15 cellular contexts compared by ENCODE assay signal in genomic region chr5:124301850-124302249, GRCh38.
DNase-seq lines count a peak whose midpoint lies in the region; ATAC-seq and TF ChIP-seq lines count a peak whose summit lies in the region.
"Had no signal": no experiment of that assay in that cellular context is flagged by ENCODE, and none has a peak within 500 bp of the region (broad histone marks: within the 10 kb centered on the region; RNA-seq: fewer than 3 reads in every experiment).

No MANE protein-coding gene starts in this region.

- no peak for TF ChIP-seq RAD21 in SK-N-SH (IDR thresholded peaks at IDR 0.05; ENCODE audit: low read length)

- no peak for TF ChIP-seq CTCF in fibroblast of villous mesenchyme (IDR thresholded peaks at IDR 0.05; ENCODE audit: insufficient read depth, low read depth, low read length)
- no peak for TF ChIP-seq CTCF in SK-N-SH (IDR thresholded peaks at IDR 0.05)
- TF ChIP-seq CTCF in GM20000 (IDR thresholded peaks at IDR 0.05; ENCODE audit: extremely low read depth, missing control alignments): no peak

- no peak for ATAC-seq in HG02981 (IDR thresholded peaks at IDR 0.05; ENCODE audit: unreplicated experiment)
- ATAC-seq: WTC11 had no signal

- POLR2A ChIA-PET in SK-N-SH (lab: Yijun Ruan, JAX): no interaction called here

- no peaks in the 10 kb centered on the region for H4K20me1 ChIP-seq in SK-N-SH (ENCODE audit: insufficient read depth)

- 80% methylated on average over 2 of the region's 2 CpGs for WGBS in SK-N-SH (ENCODE audit: low lambda C conversion rate)

- H3K4me3 ChIP-seq in adipocyte (ENCODE audit: low read length) (no peak overlapping the region), fibroblast of villous mesenchyme (ENCODE audit: low read depth, low read length) (no peak overlapping the region), rectal smooth muscle tissue (ENCODE audit: low read length) (no peak overlapping the region), SK-N-SH (ENCODE audit: low read depth in 2 of 2, low read length in 1 of 2) (no peak overlapping the region)

- no peaks in the 10 kb centered on the region for H3K9me2 ChIP-seq in SK-N-SH

- DNase-seq in EL (peak; percentile 15), adipocyte (ENCODE audit: low read depth) (peak; percentile 69), fibroblast of villous mesenchyme (ENCODE audit: low read depth) (peak; percentile 76), SK-N-SH (no peak), GM20000 (ENCODE audit: low spot score) (no peak), NCI-H1105 treated with DMSO at 0.1 percent for 48 hours (lab: John Stamatoyannopoulos, UW) (no peak)
- DNase-seq: ACHN; CD8-positive, alpha-beta memory T cell; foreskin melanocyte; NCI-H2107; nephron progenitor cell; trophoblast cell had no signal

- no peaks in the 10 kb centered on the region for H3F3A ChIP-seq in SK-N-SH (replicated peaks; ENCODE audit: insufficient read depth)

- no peaks in the 10 kb centered on the region for H3K27me3 ChIP-seq in adipocyte (replicated peaks; ENCODE audit: control insufficient read depth, insufficient read depth, low read length)
- no peaks in the 10 kb centered on the region for H3K27me3 ChIP-seq in rectal smooth muscle tissue (ENCODE audit: control insufficient read depth, insufficient read depth, low read length)
- no peaks in the 10 kb centered on the region for H3K27me3 ChIP-seq in SK-N-SH (ENCODE audit: insufficient read depth)

- H3K9me3 ChIP-seq in adipocyte (ENCODE audit: control insufficient read depth, low read length) (no peaks in the 10 kb centered on the region), SK-N-SH (no peaks in the 10 kb centered on the region)

- H3K9ac ChIP-seq in adipocyte (ENCODE audit: low read length) (no peak overlapping the region), rectal smooth muscle tissue (ENCODE audit: low read length) (no peak overlapping the region), SK-N-SH (no peak overlapping the region)

- H3K4me1 ChIP-seq in adipocyte (ENCODE audit: control insufficient read depth, insufficient read depth, low read length): peaks cover 21% of the 10 kb centered on the region
- H3K4me1 ChIP-seq in rectal smooth muscle tissue (ENCODE audit: control insufficient read depth, insufficient read depth, low read length): peaks cover 16% of the 10 kb centered on the region
- no peaks in the 10 kb centered on the region for H3K4me1 ChIP-seq in SK-N-SH (ENCODE audit: control insufficient read depth in 1 of 2, insufficient read depth in 2 of 2, low read depth in 1 of 2, low read length in 1 of 2)

- H3K4me2 ChIP-seq in SK-N-SH: no peak overlapping the region

- H3K36me3 ChIP-seq in adipocyte (ENCODE audit: control insufficient read depth, insufficient read depth, low read length, severe bottlenecking): no peaks in the 10 kb centered on the region
- H3K36me3 ChIP-seq in rectal smooth muscle tissue (ENCODE audit: control insufficient read depth, insufficient read depth, low read length): no peaks in the 10 kb centered on the region
- no peaks in the 10 kb centered on the region for H3K36me3 ChIP-seq in SK-N-SH (replicated peaks in 1 of 2; ENCODE audit: control insufficient read depth in 1 of 2, insufficient read depth in 2 of 2, low read length in 1 of 2)

- no peaks in the 10 kb centered on the region for H3K79me2 ChIP-seq in SK-N-SH (ENCODE audit: insufficient read depth)

- CTCF ChIA-PET in SK-N-SH (lab: Yijun Ruan, JAX): interaction anchor here (1.6 kb wide), 1 partner anchor 13 kb away, joined by 5 read pairs; no protein-coding TSS in a partner anchor

- no peak overlapping the region for H2AFZ ChIP-seq in SK-N-SH (ENCODE audit: low read depth)

- H3K27ac ChIP-seq in rectal smooth muscle tissue (ENCODE audit: low read depth, low read length): peak overlapping the region; percentile 27
- H3K27ac ChIP-seq in SK-N-SH (ENCODE audit: low read depth in 2 of 2, low read length in 1 of 2): no peak overlapping the region

- no peak for TF ChIP-seq EP300 in SK-N-SH (IDR thresholded peaks at IDR 0.05; ENCODE audit: borderline replicate concordance in 1 of 2, low read depth in 1 of 2, low read length in 1 of 2)

TF ChIP-seq in SK-N-SH, 30 proteins besides CTCF, POLR2A, EP300 and RAD21:
- TF ChIP-seq USF1 (IDR thresholded peaks at IDR 0.05; ENCODE audit: borderline replicate concordance, low read depth): no peak
- no peak for TF ChIP-seq RFX5 (IDR thresholded peaks at IDR 0.05; ENCODE audit: low read length)

Comparison
In these comparisons a context has a peak if more than half of its experiments do, and no peak if none do; other contexts are left out.
1. DNase-seq: peak in EL (single experiment), adipocyte (single experiment) and fibroblast of villous mesenchyme (single experiment); none in SK-N-SH (single experiment), GM20000 (single experiment) and NCI-H1105 treated with DMSO at 0.1 percent for 48 hours (single experiment).